Comparison of ENCODE assay signal across 8 cellular contexts in genomic region chr19:49691243-49692101, GRCh38. TPM values are rescaled to one million over a fixed set of nuclear protein-coding genes. Genes with fewer than 3 reads are reported as not detected.
DNase-seq lines count a peak whose midpoint lies in the region; ATAC-seq and TF ChIP-seq lines count a peak whose summit lies in the region.

No MANE protein-coding gene starts in this region.

- H3K4me1 Mint-ChIP-seq in activated B cell treated with CpG ODN at 0.5 μM for 24 hours = peaks cover 25% of the 10 kb centered on the region

- peaks cover 5% of the 10 kb centered on the region for H3K36me3 ChIP-seq in BJ (ENCODE audit: control insufficient read depth, insufficient read depth, low read length)
- no peaks in the 10 kb centered on the region for H3K36me3 ChIP-seq in thoracic aorta

- no peak for DNase-seq in BJ (ENCODE audit: low read depth)
- DNase-seq in LHCN-M2 (ENCODE audit: low read depth) = peak; percentile 45
- DNase-seq in activated B cell treated with CpG ODN at 0.5 μM for 24 hours = no peak
- DNase-seq in epithelial cell of proximal tubule (ENCODE audit: low read depth) = no peak
- peak; percentile 84 for DNase-seq in midbrain (lab: John Stamatoyannopoulos, UW)
- no peak for DNase-seq in thoracic aorta (ENCODE audit: low spot score)

- CTCF ChIA-PET in BJ (lab: Yijun Ruan, JAX) = interaction anchor here (0.6 to 3.9 kb wide), 3 partner anchors 12 to 152 kb away, joined by 3 to 41 read pairs (median 4); no protein-coding TSS in a partner anchor
- CTCF ChIA-PET in activated B cell treated with CpG ODN at 0.5 μM for 24 hours (lab: Charles Lee) = no interaction called here

- ATAC-seq in activated B cell treated with CpG ODN at 0.5 μM for 24 hours (ENCODE audit: low read depth) = no peak
- no peak for ATAC-seq in thoracic aorta (ENCODE audit: insufficient number of reproducible peaks, low FRiP score, low read depth)
- ATAC-seq in GM18517 (IDR thresholded peaks at IDR 0.05; ENCODE audit: unreplicated experiment) = no peak
- ATAC-seq in GM21529 (IDR thresholded peaks at IDR 0.05; ENCODE audit: unreplicated experiment) = no peak

- H3K27ac Mint-ChIP-seq in activated B cell treated with CpG ODN at 0.5 μM for 24 hours = no peak overlapping the region

- peaks cover 22% of the 10 kb centered on the region for H3K27me3 Mint-ChIP-seq in activated B cell treated with CpG ODN at 0.5 μM for 24 hours

- intact Hi-C loops in activated B cell treated with CpG ODN at 0.5 μM for 24 hours (cut with micrococcal nuclease) = no loop called here

- H3K27ac ChIP-seq in thoracic aorta = no peak overlapping the region

- peak overlapping the region; percentile 87 for H3K4me3 Mint-ChIP-seq in activated B cell treated with CpG ODN at 0.5 μM for 24 hours

- H3K27me3 ChIP-seq in BJ (ENCODE audit: control insufficient read depth, insufficient read depth, low read length) (no peaks in the 10 kb centered on the region), thoracic aorta (replicated peaks; ENCODE audit: insufficient read depth) (no peaks in the 10 kb centered on the region)

- TF ChIP-seq CTCF in BJ (IDR thresholded peaks at IDR 0.05; ENCODE audit: insufficient read depth, low read depth, low read length) (no peak), activated B cell treated with CpG ODN at 0.5 μM for 24 hours (IDR thresholded peaks at IDR 0.05) (no peak), epithelial cell of proximal tubule (conservative IDR thresholded peaks at IDR 0.05; ENCODE audit: low read depth, low read length) (no peak), thoracic aorta (IDR thresholded peaks at IDR 0.05) (no peak)

- H3K9me3 Mint-ChIP-seq in activated B cell treated with CpG ODN at 0.5 μM for 24 hours = no peaks in the 10 kb centered on the region

- peaks cover 22% of the 10 kb centered on the region for H3K36me3 Mint-ChIP-seq in activated B cell treated with CpG ODN at 0.5 μM for 24 hours (ENCODE audit: low read depth)

- POLR2A ChIA-PET in BJ (lab: Charles Lee) (no interaction called here), activated B cell treated with CpG ODN at 0.5 μM for 24 hours (lab: Charles Lee) (interaction anchor here (1.0 kb wide), 1 partner anchor 75 kb away, joined by 4 read pairs; the partner anchor contains the start of gene AP2A1)

- H3K4me3 ChIP-seq in BJ (ENCODE audit: low read depth, low read length) (peak overlapping the region; percentile 56), epithelial cell of proximal tubule (ENCODE audit: low read depth, low read length) (peak overlapping the region; percentile 62), thoracic aorta (peak overlapping the region; percentile 74)

- H3K9me3 ChIP-seq in thoracic aorta = no peaks in the 10 kb centered on the region

- H3K4me1 ChIP-seq in thoracic aorta (ENCODE audit: control insufficient read depth in 1 of 2, low read depth in 2 of 2) = peaks cover 4 to 28% of the 10 kb centered on the region in 2 donors

RNA-seq across cellular contexts. Expression of gene CPT1C, which starts 0.6 kb away (rescaled TPM):
- 26.0 and 45.9 TPM in 2 replicates for polyA plus RNA-seq in BJ (2011; rRNA removed)
- polyA minus RNA-seq in BJ (2011; rRNA and poly(A)+ RNA removed) = 22.0 and 23.6 TPM in 2 replicates
- total RNA-seq in LHCN-M2 (2014; rRNA removed) (0.90 and 2.5 TPM in 2 replicates), activated B cell treated with CpG ODN at 0.5 μM for 24 hours (0.35 and 0.51 TPM in 2 replicates), epithelial cell of proximal tubule (1.7 and 9.9 TPM in 2 replicates), thoracic aorta (1 to 10 TPM; 2.5 to 3.9 TPM)
- polyA plus RNA-seq in LHCN-M2 (2012) = 2.3 TPM

RNA-seq across cellular contexts. Expression of gene ADM5, which starts 2.1 kb away (rescaled TPM):
- polyA plus RNA-seq in BJ (2011; rRNA removed) = 0.39 TPM in 2 replicates
- polyA minus RNA-seq in BJ (2011; rRNA and poly(A)+ RNA removed) = 0.38 and 0.41 TPM in 2 replicates
- total RNA-seq in LHCN-M2 (2014; rRNA removed) (1.2 TPM in 2 replicates), activated B cell treated with CpG ODN at 0.5 μM for 24 hours (6.8 and 9.5 TPM in 2 replicates), epithelial cell of proximal tubule (1.9 and 2.8 TPM in 2 replicates), thoracic aorta (1 to 10 TPM; 2.8 to 6.4 TPM)
- 0.21 TPM for polyA plus RNA-seq in LHCN-M2 (2012)

RNA-seq across cellular contexts. Expression of gene PRMT1, which starts 14.4 kb away (rescaled TPM):
- polyA plus RNA-seq in BJ (2011; rRNA removed) = 269 and 372 TPM in 2 replicates
- polyA minus RNA-seq in BJ (2011; rRNA and poly(A)+ RNA removed) = 216 and 405 TPM in 2 replicates
- total RNA-seq in LHCN-M2 (2014; rRNA removed) (342 and 345 TPM in 2 replicates), activated B cell treated with CpG ODN at 0.5 μM for 24 hours (372 and 376 TPM in 2 replicates), epithelial cell of proximal tubule (186 and 629 TPM in 2 replicates), thoracic aorta (100 to 1,000 TPM; 116 to 118 TPM)
- 229 TPM for polyA plus RNA-seq in LHCN-M2 (2012)

RNA-seq across cellular contexts. Expression of gene BCL2L12, which starts 25.7 kb away (rescaled TPM):
- 14.2 and 21.5 TPM in 2 replicates for polyA plus RNA-seq in BJ (2011; rRNA removed)
- 8.5 and 9.5 TPM in 2 replicates for polyA minus RNA-seq in BJ (2011; rRNA and poly(A)+ RNA removed)
- 25.6 and 25.7 TPM in 2 replicates for total RNA-seq in LHCN-M2 (2014; rRNA removed)
- 49.4 TPM for polyA plus RNA-seq in LHCN-M2 (2012)
- 30.7 and 39.1 TPM in 2 replicates for total RNA-seq in activated B cell treated with CpG ODN at 0.5 μM for 24 hours
- total RNA-seq in epithelial cell of proximal tubule = 53.3 and 69.8 TPM in 2 replicates
- total RNA-seq in thoracic aorta = 1 to 10 TPM; 2.5 to 3.0 TPM

RNA-seq across cellular contexts. Expression of gene IRF3, which starts 25.8 kb away (rescaled TPM):
- polyA plus RNA-seq in BJ (2011; rRNA removed) = 47.5 and 68.5 TPM in 2 replicates
- 19.2 and 32.7 TPM in 2 replicates for polyA minus RNA-seq in BJ (2011; rRNA and poly(A)+ RNA removed)
- total RNA-seq in LHCN-M2 (2014; rRNA removed) (55.0 and 62.7 TPM in 2 replicates), activated B cell treated with CpG ODN at 0.5 μM for 24 hours (145 and 171 TPM in 2 replicates), epithelial cell of proximal tubule (73.8 and 78.3 TPM in 2 replicates), thoracic aorta (10 to 100 TPM; 33.2 to 52.9 TPM)
- polyA plus RNA-seq in LHCN-M2 (2012) = 81.7 TPM

Comparison
In these comparisons a context has a peak if more than half of its experiments do, and no peak if none do; other contexts are left out.
1. DNase-seq: peak in LHCN-M2 (single experiment) and midbrain (single experiment); none in BJ (single experiment), activated B cell treated with CpG ODN at 0.5 μM for 24 hours (single experiment), epithelial cell of proximal tubule (single experiment) and thoracic aorta (single experiment).
2. Peak in every context shown above with its lines, with median percentiles within 50 percentile points of each other: H3K4me3 ChIP-seq.